16 cellular contexts compared by ENCODE assay signal in the genomic region with DNA sequence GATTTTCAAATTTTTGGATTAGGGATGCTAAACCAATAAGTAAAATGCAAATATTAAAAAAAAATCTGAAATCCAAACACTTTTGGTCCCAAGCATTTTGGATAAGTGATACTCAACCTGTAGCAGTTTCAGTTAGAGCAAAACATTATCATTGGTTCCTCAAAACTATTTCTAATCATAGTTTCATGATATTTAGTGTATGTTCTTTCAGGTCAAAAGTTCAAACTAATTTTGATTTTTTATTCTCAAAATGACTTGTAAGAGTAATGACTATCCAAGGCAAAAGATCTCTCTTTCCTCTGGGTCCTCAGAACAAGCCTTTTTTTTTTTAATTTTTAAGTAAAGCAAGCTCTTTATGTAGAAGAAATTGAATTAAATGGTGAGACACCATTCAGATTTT.
DNase-seq lines count a peak whose midpoint lies in the region; ATAC-seq and TF ChIP-seq lines count a peak whose summit lies in the region.
"Had no signal": no experiment of that assay in that cellular context is flagged by ENCODE, and none has a peak within 500 bp of the region (broad histone marks: within the 10 kb centered on the region; RNA-seq: fewer than 3 reads in every experiment).

No MANE protein-coding gene starts in this region.

- ATAC-seq in GM18861 (IDR thresholded peaks at IDR 0.05; ENCODE audit: unreplicated experiment) (peak; percentile 77), GM21526 (IDR thresholded peaks at IDR 0.05; ENCODE audit: low FRiP score, unreplicated experiment) (peak; percentile 71), HG03025 (IDR thresholded peaks at IDR 0.05; ENCODE audit: low FRiP score, unreplicated experiment) (peak; percentile 73)
- ATAC-seq in stimulated activated naive B cell treated with anti-CD40 and anti-IgM and Interleukin-4, amounts not matched to agents 10 μg/mL and 1 μg/mL and 100 μg/mL, for 72 hours (replicated peaks): peak; percentile 46 to 52
- ATAC-seq: HCT116 had no signal

- no peaks in the 10 kb centered on the region for H3K9me3 Mint-ChIP-seq in stimulated activated naive B cell treated with anti-CD40 and anti-IgM and Interleukin-4, amounts not matched to agents 10 μg/mL and 1 μg/mL and 100 μg/mL, for 72 hours
- no peaks in the 10 kb centered on the region for H3K9me3 Mint-ChIP-seq in mesothelial cell of epicardium

- DNase-seq in stimulated activated naive B cell treated with anti-CD40 and anti-IgM and Interleukin-4, amounts not matched to agents 10 μg/mL and 1 μg/mL and 100 μg/mL, for 72 hours: no peak
- DNase-seq in effector CD4-positive, alpha-beta T cell: no peak
- no peak for DNase-seq in mesothelial cell of epicardium (ENCODE audit: low spot score in 2 of 2, unreplicated experiment in 2 of 2)
- DNase-seq in NCI-H510A treated with DMSO at 0.1 percent for 48 hours (lab: John Stamatoyannopoulos, UW): no peak
- DNase-seq: activated CD4-positive, alpha-beta T cell treated with anti-CD3 and anti-CD28 coated beads, Interleukin-2, amount 10 ng/mL, durations not matched to agents 24 days and 14 days; activated CD8-positive, alpha-beta memory T cell treated with anti-CD3 and anti-CD28 coated beads, Interleukin-2, amount 50 U/mL, for 48 hours; activated naive CD4-positive, alpha-beta T cell treated with Interleukin-2 at 50 U/mL for 16 hours; COR-L47; hippocampal formation; mesendoderm; NCI-H82 had no signal

- H3K27ac Mint-ChIP-seq in stimulated activated naive B cell treated with anti-CD40 and anti-IgM and Interleukin-4, amounts not matched to agents 10 μg/mL and 1 μg/mL and 100 μg/mL, for 72 hours: no peak overlapping the region
- H3K27ac Mint-ChIP-seq in mesothelial cell of epicardium: no peak overlapping the region
- H3K27ac Mint-ChIP-seq: activated CD4-positive, alpha-beta T cell treated with anti-CD3 and anti-CD28 coated beads, Interleukin-2, amount 10 ng/mL, durations not matched to agents 24 days and 14 days had no signal

- H3K4me1 Mint-ChIP-seq in stimulated activated naive B cell treated with anti-CD40 and anti-IgM and Interleukin-4, amounts not matched to agents 10 μg/mL and 1 μg/mL and 100 μg/mL, for 72 hours: peaks cover 2 to 7% of the 10 kb centered on the region in 2 donors
- no peaks in the 10 kb centered on the region for H3K4me1 Mint-ChIP-seq in mesothelial cell of epicardium
- H3K4me1 Mint-ChIP-seq: activated CD4-positive, alpha-beta T cell treated with anti-CD3 and anti-CD28 coated beads, Interleukin-2, amount 10 ng/mL, durations not matched to agents 24 days and 14 days had no signal

- H3K27me3 Mint-ChIP-seq in stimulated activated naive B cell treated with anti-CD40 and anti-IgM and Interleukin-4, amounts not matched to agents 10 μg/mL and 1 μg/mL and 100 μg/mL, for 72 hours: peaks cover 0 to under 1% of the 10 kb centered on the region in 2 donors
- no peaks in the 10 kb centered on the region for H3K27me3 Mint-ChIP-seq in mesothelial cell of epicardium (ENCODE audit: low read depth)

- no peak overlapping the region for H3K4me3 Mint-ChIP-seq in stimulated activated naive B cell treated with anti-CD40 and anti-IgM and Interleukin-4, amounts not matched to agents 10 μg/mL and 1 μg/mL and 100 μg/mL, for 72 hours
- H3K4me3 Mint-ChIP-seq in mesothelial cell of epicardium: no peak overlapping the region
- H3K4me3 Mint-ChIP-seq: activated CD4-positive, alpha-beta T cell treated with anti-CD3 and anti-CD28 coated beads, Interleukin-2, amount 10 ng/mL, durations not matched to agents 24 days and 14 days; neural crest cell had no signal

- no peaks in the 10 kb centered on the region for H3K36me3 Mint-ChIP-seq in stimulated activated naive B cell treated with anti-CD40 and anti-IgM and Interleukin-4, amounts not matched to agents 10 μg/mL and 1 μg/mL and 100 μg/mL, for 72 hours
- no peaks in the 10 kb centered on the region for H3K36me3 Mint-ChIP-seq in mesothelial cell of epicardium

- no peak for TF ChIP-seq CTCF in mesothelial cell of epicardium (IDR thresholded peaks at IDR 0.05; ENCODE audit: unreplicated experiment)
